In genomic region chr2:38723173-38723572, GRCh38 we compare ENCODE assay signal across 9 cellular contexts. TPM values are rescaled to one million over a fixed set of nuclear protein-coding genes. Genes with fewer than 3 reads are reported as not detected.
A peak's percentile ranks its signal among the peaks of the same experiment; 100 is the strongest.
DNase-seq lines count a peak whose midpoint lies in the region; ATAC-seq and TF ChIP-seq lines count a peak whose summit lies in the region.
"Had no signal": no experiment of that assay in that cellular context is flagged by ENCODE, and none has a peak within 500 bp of the region (broad histone marks: within the 10 kb centered on the region; RNA-seq: fewer than 3 reads in every experiment).

No MANE protein-coding gene starts in this region.

- DNase-seq in Right ventricle myocardium superior (no peak), left cardiac atrium (no peak), transverse colon (no peak), breast epithelium (ENCODE audit: low spot score in 2 of 2) (no peak)
- DNase-seq in activated CD4-positive, alpha-beta memory T cell treated with anti-CD3 and anti-CD28 coated beads for 36 hours = peak; percentile 51
- DNase-seq in stimulated activated effector memory CD8-positive, alpha-beta T cell treated with anti-CD3 and anti-CD28 coated beads, Interleukin-12 subunit alpha, Interleukin-12 subunit beta, amount 100 ng/mL, for 72 hours (ENCODE audit: low spot score in 2 of 2) = no peak
- no peak for DNase-seq in central memory CD4-positive, alpha-beta T cell
- DNase-seq: SHP77 had no signal

- peaks cover 66% of the 10 kb centered on the region for H3K4me1 Mint-ChIP-seq in activated CD4-positive, alpha-beta memory T cell treated with anti-CD3 and anti-CD28 coated beads for 36 hours (ENCODE audit: low read depth)
- H3K4me1 Mint-ChIP-seq in stimulated activated effector memory CD8-positive, alpha-beta T cell treated with anti-CD3 and anti-CD28 coated beads, Interleukin-12 subunit alpha, Interleukin-12 subunit beta, amount 100 ng/mL, for 72 hours = peaks cover 49% of the 10 kb centered on the region

- peak overlapping the region; percentile 31 for H3K4me3 Mint-ChIP-seq in activated CD4-positive, alpha-beta memory T cell treated with anti-CD3 and anti-CD28 coated beads for 36 hours
- peak overlapping the region; percentile 62 for H3K4me3 Mint-ChIP-seq in stimulated activated effector memory CD8-positive, alpha-beta T cell treated with anti-CD3 and anti-CD28 coated beads, Interleukin-12 subunit alpha, Interleukin-12 subunit beta, amount 100 ng/mL, for 72 hours

- no peak for TF ChIP-seq POLR2A in transverse colon (IDR thresholded peaks at IDR 0.05)
- TF ChIP-seq POLR2A in breast epithelium (IDR thresholded peaks at IDR 0.05) = no peak

- WGBS in transverse colon (ENCODE audit: low coverage in 1 of 2), 2 donors = 49 to 83% methylated on average over 3 to 7 of the region's 7 CpGs

- in situ Hi-C loops in transverse colon (cut with MboI; ENCODE audit: low pct_ligation_motif_present in 1 of 4, low pct_unique_long_range_greater_than_20kb in 1 of 4, low sequenced_read_pairs in 3 of 4) = no loop called here

- no peak for TF ChIP-seq CTCF in transverse colon (IDR thresholded peaks at IDR 0.05)
- no peak for TF ChIP-seq CTCF in breast epithelium (IDR thresholded peaks at IDR 0.05)

- no peak for TF ChIP-seq EP300 in transverse colon (IDR thresholded peaks at IDR 0.05; ENCODE audit: low read depth)

- H3K27ac Mint-ChIP-seq in activated CD4-positive, alpha-beta memory T cell treated with anti-CD3 and anti-CD28 coated beads for 36 hours = peak overlapping the region; percentile 84
- H3K27ac Mint-ChIP-seq in stimulated activated effector memory CD8-positive, alpha-beta T cell treated with anti-CD3 and anti-CD28 coated beads, Interleukin-12 subunit alpha, Interleukin-12 subunit beta, amount 100 ng/mL, for 72 hours = peak overlapping the region; percentile 85

- intact Hi-C loops in Right ventricle myocardium superior (cut with DNase I) (loop anchor here (5.0 kb wide), 1 partner anchor 121 kb away; the partner anchor contains the start of gene HNRNPLL), left cardiac atrium (cut with DNase I) (loop anchor here in 1 of 2 donors (5.0 kb wide), 1 partner anchor 56 kb away; the partner anchor contains the start of gene GALM), transverse colon (cut with DNase I; ENCODE audit: low total_unique reads) (loop anchor here (10.0 kb wide), 1 partner anchor 118 kb away; the partner anchor contains the start of gene HNRNPLL), breast epithelium (cut with DNase I; ENCODE audit: low total_unique reads) (no loop called here)
- intact Hi-C loops in activated CD4-positive, alpha-beta memory T cell treated with anti-CD3 and anti-CD28 coated beads for 36 hours (cut with micrococcal nuclease) = loop anchor here (1.0 kb wide), 2 partner anchors 120 to 142 kb away; no protein-coding TSS in a partner anchor

- POLR2A ChIA-PET in activated CD4-positive, alpha-beta memory T cell treated with anti-CD3 and anti-CD28 coated beads for 36 hours (lab: Charles Lee) = interaction anchor here (1.1 to 4.3 kb wide), 12 partner anchors 14 to 143 kb away, joined by 3 to 50 read pairs (median 10); partner anchors contain the start of genes GALM, HNRNPLL and SRSF7

- H3K36me3 ChIP-seq in transverse colon (no peaks in the 10 kb centered on the region), breast epithelium (no peaks in the 10 kb centered on the region)

- ATAC-seq in Right ventricle myocardium superior (ENCODE audit: poor library complexity) (peak; percentile 66), left cardiac atrium (no peak), HG02623 (IDR thresholded peaks at IDR 0.05; ENCODE audit: unreplicated experiment) (peak; percentile 38)
- ATAC-seq in stimulated activated effector memory CD8-positive, alpha-beta T cell treated with anti-CD3 and anti-CD28 coated beads, Interleukin-12 subunit alpha, Interleukin-12 subunit beta, amount 100 ng/mL, for 72 hours = peak; percentile 74

- H3K27ac ChIP-seq in transverse colon = peak overlapping the region in 2 of 4 donors; percentile 4 to 24
- H3K27ac ChIP-seq in breast epithelium = no peak overlapping the region

- H3K36me3 Mint-ChIP-seq in activated CD4-positive, alpha-beta memory T cell treated with anti-CD3 and anti-CD28 coated beads for 36 hours = peaks cover 35% of the 10 kb centered on the region
- peaks cover 90% of the 10 kb centered on the region for H3K36me3 Mint-ChIP-seq in stimulated activated effector memory CD8-positive, alpha-beta T cell treated with anti-CD3 and anti-CD28 coated beads, Interleukin-12 subunit alpha, Interleukin-12 subunit beta, amount 100 ng/mL, for 72 hours

- H3K4me3 ChIP-seq in transverse colon (no peak overlapping the region), breast epithelium (no peak overlapping the region)

- H3K9me3 Mint-ChIP-seq in activated CD4-positive, alpha-beta memory T cell treated with anti-CD3 and anti-CD28 coated beads for 36 hours = peaks cover 6% of the 10 kb centered on the region
- H3K9me3 Mint-ChIP-seq in stimulated activated effector memory CD8-positive, alpha-beta T cell treated with anti-CD3 and anti-CD28 coated beads, Interleukin-12 subunit alpha, Interleukin-12 subunit beta, amount 100 ng/mL, for 72 hours = peaks cover 2% of the 10 kb centered on the region

- H3K27me3 ChIP-seq in transverse colon (no peaks in the 10 kb centered on the region), breast epithelium (no peaks in the 10 kb centered on the region)

- no peaks in the 10 kb centered on the region for H3K27me3 Mint-ChIP-seq in activated CD4-positive, alpha-beta memory T cell treated with anti-CD3 and anti-CD28 coated beads for 36 hours

- H3K9me3 ChIP-seq in transverse colon (no peaks in the 10 kb centered on the region), breast epithelium (no peaks in the 10 kb centered on the region)

- H3K4me1 ChIP-seq in transverse colon (peaks cover 0 to 16% (median 0%) of the 10 kb centered on the region in 4 donors), breast epithelium (no peaks in the 10 kb centered on the region)

- CTCF ChIA-PET in activated CD4-positive, alpha-beta memory T cell treated with anti-CD3 and anti-CD28 coated beads for 36 hours (lab: Charles Lee) = interaction anchor here (0.6 to 14.7 kb wide), 16 partner anchors 9 to 154 kb away, joined by 3 to 135 read pairs (median 6); partner anchors contain the start of gene HNRNPLL

RNA-seq across cellular contexts. Expression of gene SRSF7, which starts 28.0 kb away (rescaled TPM):
- 45.9 TPM for total RNA-seq in Right ventricle myocardium superior
- 10 to 100 TPM; 57.6 to 85.8 TPM for total RNA-seq in left cardiac atrium
- total RNA-seq in activated CD4-positive, alpha-beta memory T cell treated with anti-CD3 and anti-CD28 coated beads for 36 hours = 100 to 1,000 TPM; 276 to 279 TPM
- 100 to 1,000 TPM in 2 of 4 donors, 10 to 100 TPM in 2; 75.6 to 153 (median 95.0) TPM for total RNA-seq in transverse colon
- 100 to 1,000 TPM in 2 of 3 donors, 10 to 100 TPM in 1; 82.6 to 135 (median 116) TPM for total RNA-seq in breast epithelium

RNA-seq across cellular contexts. Expression of gene GEMIN6, which starts 54.8 kb away (rescaled TPM):
- total RNA-seq in Right ventricle myocardium superior = 4.9 TPM
- 1 to 10 TPM; 7.3 to 8.4 TPM for total RNA-seq in left cardiac atrium
- 10 to 100 TPM; 24.9 to 26.0 TPM for total RNA-seq in activated CD4-positive, alpha-beta memory T cell treated with anti-CD3 and anti-CD28 coated beads for 36 hours
- total RNA-seq in transverse colon = 1 to 10 TPM in 3 of 4 donors, not detected in 1; 1.8 to 5.9 (median 3.8) TPM
- total RNA-seq in breast epithelium = 1 to 10 TPM; 5.6 to 7.6 (median 7.2) TPM

RNA-seq across cellular contexts. Expression of gene GALM, which starts 57.3 kb away (rescaled TPM):
- total RNA-seq in Right ventricle myocardium superior = 14.7 TPM
- total RNA-seq in left cardiac atrium = 10 to 100 TPM in 1 of 2 donors, 1 to 10 TPM in 1; 9.2 to 16.8 TPM
- total RNA-seq in activated CD4-positive, alpha-beta memory T cell treated with anti-CD3 and anti-CD28 coated beads for 36 hours = 10 to 100 TPM; 90.2 to 95.3 TPM
- 10 to 100 TPM; 35.5 to 80.6 (median 70.9) TPM for total RNA-seq in transverse colon
- total RNA-seq in breast epithelium = 10 to 100 TPM; 12.1 to 29.9 (median 22.5) TPM

Comparison
In these comparisons a context has a peak if more than half of its experiments do, and no peak if none do; other contexts are left out.
1. ATAC-seq: peak in Right ventricle myocardium superior (single experiment), HG02623 (single experiment) and stimulated activated effector memory CD8-positive, alpha-beta T cell treated with anti-CD3 and anti-CD28 coated beads, Interleukin-12 subunit alpha, Interleukin-12 subunit beta, amount 100 ng/mL, for 72 hours (single experiment); none in left cardiac atrium (0 of 2).